ENCODE assay signal across 15 cellular contexts in the genomic region with DNA sequence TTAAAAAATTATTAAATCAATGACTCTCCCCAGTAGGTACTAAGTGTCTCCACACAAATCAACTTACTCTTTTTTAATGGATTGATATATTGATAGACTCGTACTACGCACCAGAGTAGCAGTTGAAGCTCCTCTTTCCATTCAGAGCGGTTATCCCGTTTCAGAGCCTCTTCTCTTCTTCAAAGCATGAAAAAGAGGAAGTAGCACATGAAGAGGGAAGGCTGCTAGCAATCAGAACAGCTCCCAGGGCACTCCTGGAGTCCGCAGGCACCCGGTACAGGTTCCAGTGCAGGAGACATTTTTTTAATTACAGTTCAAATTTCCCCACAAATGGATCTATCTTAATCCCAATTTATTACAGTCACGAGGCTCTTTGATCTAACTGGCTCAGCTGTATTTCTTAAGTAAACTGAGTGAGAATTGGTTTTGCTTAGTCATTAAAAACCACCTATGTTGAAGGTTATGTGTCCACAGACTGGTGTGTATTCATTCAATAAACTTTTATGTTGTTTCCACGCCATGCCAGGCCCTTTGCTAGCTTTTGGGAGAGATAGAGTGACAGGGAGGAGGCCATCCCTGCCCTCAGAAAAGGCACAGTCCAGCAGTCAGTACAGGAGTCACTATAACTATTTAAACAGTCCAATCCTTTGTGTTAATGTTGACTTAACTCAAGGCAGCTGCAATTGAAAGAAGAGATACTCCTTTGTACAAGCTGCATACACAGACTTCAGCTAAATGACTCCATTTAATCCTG. TPM values are rescaled to one million over a fixed set of nuclear protein-coding genes. Genes with fewer than 3 reads are reported as not detected.
DNase-seq lines count a peak whose midpoint lies in the region; ATAC-seq lines count a peak whose summit lies in the region.
"Had no signal": no experiment of that assay in that cellular context is flagged by ENCODE, and none has a peak within 500 bp of the region (broad histone marks: within the 10 kb centered on the region; RNA-seq: fewer than 3 reads in every experiment).

No MANE protein-coding gene starts in this region.

- CTCF ChIA-PET in activated CD4-positive, alpha-beta T cell treated with anti-CD3 and anti-CD28 coated beads, Interleukin-2, amount 10 ng/mL, durations not matched to agents 7 days and 5 days (lab: Charles Lee): interaction anchor here (1.4 kb wide), 1 partner anchor 11 kb away, joined by 3 read pairs; no protein-coding TSS in a partner anchor

- no peaks in the 10 kb centered on the region for H3K36me3 Mint-ChIP-seq in activated CD4-positive, alpha-beta T cell treated with anti-CD3 and anti-CD28 coated beads, Interleukin-2, amount 10 ng/mL, durations not matched to agents 7 days and 5 days (ENCODE audit: low read depth)

- no peaks in the 10 kb centered on the region for H3K27me3 Mint-ChIP-seq in activated CD4-positive, alpha-beta T cell treated with anti-CD3 and anti-CD28 coated beads, Interleukin-2, amount 10 ng/mL, durations not matched to agents 7 days and 5 days
- H3K27me3 Mint-ChIP-seq: activated CD4-positive, alpha-beta T cell treated with anti-CD3 and anti-CD28 coated beads, Interleukin-2, amount 10 ng/mL, durations not matched to agents 24 days and 14 days had no signal

- no peaks in the 10 kb centered on the region for H3K4me1 Mint-ChIP-seq in activated CD4-positive, alpha-beta T cell treated with anti-CD3 and anti-CD28 coated beads, Interleukin-2, amount 10 ng/mL, durations not matched to agents 7 days and 5 days
- H3K4me1 Mint-ChIP-seq: activated CD4-positive, alpha-beta T cell treated with anti-CD3 and anti-CD28 coated beads, Interleukin-2, amount 10 ng/mL, durations not matched to agents 24 days and 14 days had no signal

- no peaks in the 10 kb centered on the region for H3K9me3 Mint-ChIP-seq in activated CD4-positive, alpha-beta T cell treated with anti-CD3 and anti-CD28 coated beads, Interleukin-2, amount 10 ng/mL, durations not matched to agents 7 days and 5 days
- H3K9me3 Mint-ChIP-seq: activated CD4-positive, alpha-beta T cell treated with anti-CD3 and anti-CD28 coated beads, Interleukin-2, amount 10 ng/mL, durations not matched to agents 24 days and 14 days; activated T-helper 2 cell treated with anti-CD3 and anti-CD28 coated beads, Interferon-gamma antibody, Interleukin-2, Interleukin-4, amounts not matched to agents 10 μg/mL and 5 μg/mL and 100 μg/mL, durations not matched to agents 14 hours and 24 hours and 36 hours had no signal

- POLR2A ChIA-PET in activated CD4-positive, alpha-beta T cell treated with anti-CD3 and anti-CD28 coated beads, Interleukin-2, amount 10 ng/mL, durations not matched to agents 7 days and 5 days (lab: Charles Lee): no interaction called here

- intact Hi-C loops in head of caudate nucleus (cut with DNase I): no loop called here

- peak overlapping the region; percentile 42 for H3K27ac Mint-ChIP-seq in activated CD4-positive, alpha-beta T cell treated with anti-CD3 and anti-CD28 coated beads, Interleukin-2, amount 10 ng/mL, durations not matched to agents 7 days and 5 days
- H3K27ac Mint-ChIP-seq: activated CD4-positive, alpha-beta T cell treated with anti-CD3 and anti-CD28 coated beads, Interleukin-2, amount 10 ng/mL, durations not matched to agents 24 days and 14 days; activated T-helper 2 cell treated with anti-CD3 and anti-CD28 coated beads, Interferon-gamma antibody, Interleukin-2, Interleukin-4, amounts not matched to agents 10 μg/mL and 5 μg/mL and 100 μg/mL, durations not matched to agents 14 hours and 24 hours and 36 hours had no signal

- ATAC-seq in GM18517 (IDR thresholded peaks at IDR 0.05; ENCODE audit: unreplicated experiment) (no peak), HG03159 (IDR thresholded peaks at IDR 0.05; ENCODE audit: unreplicated experiment) (no peak)
- ATAC-seq: SK-N-SH treated with all-trans-retinoic acid at 6 μM for 48 hours had no signal

- H3K4me3 Mint-ChIP-seq in activated CD4-positive, alpha-beta T cell treated with anti-CD3 and anti-CD28 coated beads, Interleukin-2, amount 10 ng/mL, durations not matched to agents 7 days and 5 days: no peak overlapping the region
- H3K4me3 Mint-ChIP-seq: activated CD4-positive, alpha-beta T cell treated with anti-CD3 and anti-CD28 coated beads, Interleukin-2, amount 10 ng/mL, durations not matched to agents 24 days and 14 days had no signal

- no peak for DNase-seq in activated CD4-positive, alpha-beta T cell treated with anti-CD3 and anti-CD28 coated beads, Interleukin-2, amount 10 ng/mL, durations not matched to agents 7 days and 5 days
- DNase-seq in activated CD4-positive, alpha-beta T cell treated with anti-CD3 and anti-CD28 coated beads, Interleukin-2, amount 50 U/mL, for 4 hours: no peak
- peak; percentile 87 for DNase-seq in NCI-H146 (lab: John Stamatoyannopoulos, UW)
- peak; percentile 59 for DNase-seq in SKM-1 (lab: John Stamatoyannopoulos, UW; ENCODE audit: unreplicated experiment)
- DNase-seq in putamen (ENCODE audit: low spot score): no peak
- DNase-seq in head of caudate nucleus: no peak
- DNase-seq: activated CD4-positive, alpha-beta T cell treated with anti-CD3 and anti-CD28 coated beads, Interleukin-2, amount 10 ng/mL, durations not matched to agents 24 days and 14 days; mesendoderm; NCI-H526; occipital lobe; transverse colon had no signal

RNA-seq across cellular contexts. Expression of gene CALN1, which starts 32.1 kb away (rescaled TPM):
- not detected for total RNA-seq in activated CD4-positive, alpha-beta T cell treated with anti-CD3 and anti-CD28 coated beads, Interleukin-2, amount 10 ng/mL, durations not matched to agents 7 days and 5 days
- total RNA-seq: activated CD4-positive, alpha-beta T cell treated with anti-CD3 and anti-CD28 coated beads, Interleukin-2, amount 10 ng/mL, durations not matched to agents 24 days and 14 days; activated T-helper 2 cell treated with anti-CD3 and anti-CD28 coated beads, Interferon-gamma antibody, Interleukin-2, Interleukin-4, amounts not matched to agents 10 μg/mL and 5 μg/mL and 100 μg/mL, durations not matched to agents 14 hours and 24 hours and 36 hours; transverse colon had no signal

Comparison
In these comparisons a context has a peak if more than half of its experiments do, and no peak if none do; other contexts are left out.
1. DNase-seq: peak in NCI-H146 (single experiment) and SKM-1 (single experiment); none in activated CD4-positive, alpha-beta T cell treated with anti-CD3 and anti-CD28 coated beads, Interleukin-2, amount 10 ng/mL, durations not matched to agents 7 days and 5 days (single experiment), activated CD4-positive, alpha-beta T cell treated with anti-CD3 and anti-CD28 coated beads, Interleukin-2, amount 50 U/mL, for 4 hours (0 of 2), putamen (single experiment) and head of caudate nucleus (0 of 42).